8 cellular contexts compared by ENCODE assay signal in genomic region chr1:10510520-10511493, GRCh38. TPM values are rescaled to one million over a fixed set of nuclear protein-coding genes. Genes with fewer than 3 reads are reported as not detected.
DNase-seq lines count a peak whose midpoint lies in the region; ATAC-seq, FAIRE-seq and TF ChIP-seq lines count a peak whose summit lies in the region.

No MANE protein-coding gene starts in this region.

- TF ChIP-seq POLR2A in A549 (IDR thresholded peaks at IDR 0.05; ENCODE audit: low read length) = no peak

- WGBS in A549 (ENCODE audit: missing lambda C conversion rate) = 14% methylated on average over 12 of the region's 12 CpGs

- peak overlapping the region; percentile 83 for H3K4me2 ChIP-seq in A549

- TF ChIP-seq EP300 in A549 (IDR thresholded peaks at IDR 0.05) = no peak

- no peaks in the 10 kb centered on the region for H3K9me3 ChIP-seq in A549

- POLR2A ChIA-PET in A549 (lab: Yijun Ruan, JAX) = no interaction called here

- TF ChIP-seq CTCF in A549 (IDR thresholded peaks at IDR 0.05) = no peak

- TF ChIP-seq RAD21 in A549 (conservative IDR thresholded peaks at IDR 0.05 in 1 of 2, IDR thresholded peaks at IDR 0.05 in 1 of 2) = no peak

- ATAC-seq in A549 (peak; percentile 73 to 81), GM18858 (IDR thresholded peaks at IDR 0.05; ENCODE audit: unreplicated experiment) (peak; percentile 79), HG03097 (IDR thresholded peaks at IDR 0.05; ENCODE audit: low FRiP score, unreplicated experiment) (peak; percentile 69)

- FAIRE-seq in A549 (lab: Jason Lieb, UNC) = no peak
- no peak for FAIRE-seq in frontal cortex (lab: Jason Lieb, UNC)

- CTCF ChIA-PET in A549 (lab: Yijun Ruan, JAX) = interaction anchor here (0.5 to 1.6 kb wide), 7 partner anchors 53 to 485 kb away, joined by 3 to 4 read pairs (median 3); no protein-coding TSS in a partner anchor

- peak overlapping the region in 1 of 2 experiments; percentile 58; a peak in 3 of 6 replicates for H3K27ac ChIP-seq in A549

- peaks cover 40% of the 10 kb centered on the region for H3K4me1 ChIP-seq in A549

- DNase-seq in A549 (ENCODE audit: low read depth in 1 of 2, low spot score in 1 of 2) = peak; percentile 32 to 50
- peak; percentile 83 for DNase-seq in SIG-M5 treated with dmso at 0.1 percent for 504 hours (lab: John Stamatoyannopoulos, UW; ENCODE audit: unreplicated experiment)
- peak; percentile 71 for DNase-seq in activated gamma-delta T cell treated with anti-CD3 and anti-CD28 coated beads, Interleukin-2, amount 50 U/mL, for 16 hours (ENCODE audit: low read depth)
- DNase-seq in kidney glomerular epithelial cell (lab: John Stamatoyannopoulos, UW) = peak; percentile 82
- peak; percentile 72 to 79 for DNase-seq in stimulated activated CD8-positive, alpha-beta memory T cell treated with anti-CD3 and anti-CD28 coated beads, Interleukin-15, amount 100 ng/mL, for 48 hours (ENCODE audit: low read depth in 2 of 2)
- no peak for DNase-seq in frontal cortex (ENCODE audit: low spot score in 2 of 2)

- H3K4me3 ChIP-seq in A549 = no peak overlapping the region

TF ChIP-seq in A549, 52 proteins besides CTCF, POLR2A, EP300 and RAD21:
- TF ChIP-seq EHMT2 (IDR thresholded peaks at IDR 0.05; ENCODE audit: low read depth) (no peak), MAX (IDR thresholded peaks at IDR 0.05) (0 out of 2 replicates have a peak, but pooled peaks have one; percentile 22), CEBPB (IDR thresholded peaks at IDR 0.05) (0 out of 4 replicates have a peak, but pooled peaks of 1 of the 2 experiments have one; percentile 16), PHF8 (IDR thresholded peaks at IDR 0.05; ENCODE audit: borderline replicate concordance, low read depth) (no peak), SMC3 (IDR thresholded peaks at IDR 0.05) (no peak), ZNF302 (CRISPR knock-in tag; IDR thresholded peaks at IDR 0.05) (no peak), RNF2 (IDR thresholded peaks at IDR 0.05; ENCODE audit: borderline replicate concordance, low read depth) (no peak), FOSL2 (IDR thresholded peaks at IDR 0.05) (peak; percentile 46; the same call in 1 of the 2 replicates), FOSL2 (CRISPR knock-in tag; IDR thresholded peaks at IDR 0.05) (peak; percentile 81)
- TF ChIP-seq, protein P1, sequence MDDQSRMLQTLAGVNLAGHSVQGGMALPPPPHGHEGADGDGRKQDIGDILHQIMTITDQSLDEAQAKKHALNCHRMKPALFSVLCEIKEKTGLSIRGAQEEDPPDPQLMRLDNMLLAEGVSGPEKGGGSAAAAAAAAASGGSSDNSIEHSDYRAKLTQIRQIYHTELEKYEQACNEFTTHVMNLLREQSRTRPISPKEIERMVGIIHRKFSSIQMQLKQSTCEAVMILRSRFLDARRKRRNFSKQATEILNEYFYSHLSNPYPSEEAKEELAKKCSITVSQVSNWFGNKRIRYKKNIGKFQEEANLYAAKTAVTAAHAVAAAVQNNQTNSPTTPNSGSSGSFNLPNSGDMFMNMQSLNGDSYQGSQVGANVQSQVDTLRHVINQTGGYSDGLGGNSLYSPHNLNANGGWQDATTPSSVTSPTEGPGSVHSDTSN (IDR thresholded peaks at IDR 0.05) = no peak

RNA-seq across cellular contexts. Expression of gene PEX14, which starts 36.1 kb away (rescaled TPM):
- polyA plus RNA-seq in A549 (2011; rRNA removed) (4.2 and 7.7 TPM in 2 replicates), A549 (2017; fragmentation: RNase III; extraction: RNeasy Plus Mini Kit Qiagen cat#74134 plus additional on column Dnase treatment) (12.5 to 15.0 TPM (median 13.5 TPM) in 3 replicates)
- polyA plus RNA-seq in A549 (2012; cell fraction: cytosol; rRNA removed) = 16.5 and 17.6 TPM in 2 replicates
- 22.5 and 28.6 TPM in 2 replicates for polyA plus RNA-seq in A549 (2012; cell fraction: nucleus; rRNA removed)
- 5.5 and 5.6 TPM in 2 replicates for polyA minus RNA-seq in A549 (2011; rRNA and poly(A)+ RNA removed)
- 6.1 TPM for total RNA-seq in frontal cortex

RNA-seq across cellular contexts. Expression of gene DFFA, which starts 38.5 kb away (rescaled TPM):
- polyA plus RNA-seq in A549 (2011; rRNA removed) (28.5 and 30.0 TPM in 2 replicates), A549 (2017; fragmentation: RNase III; extraction: RNeasy Plus Mini Kit Qiagen cat#74134 plus additional on column Dnase treatment) (28.2 to 31.7 TPM (median 30.1 TPM) in 3 replicates)
- 21.8 and 21.9 TPM in 2 replicates for polyA plus RNA-seq in A549 (2012; cell fraction: cytosol; rRNA removed)
- polyA plus RNA-seq in A549 (2012; cell fraction: nucleus; rRNA removed) = 11.4 and 13.4 TPM in 2 replicates
- polyA minus RNA-seq in A549 (2011; rRNA and poly(A)+ RNA removed) = 24.1 and 29.3 TPM in 2 replicates
- 29.8 TPM for total RNA-seq in frontal cortex

Comparison
In these comparisons a context has a peak if more than half of its experiments do, and no peak if none do; other contexts are left out.
1. DNase-seq: peak in A549 (2 of 2), SIG-M5 treated with dmso at 0.1 percent for 504 hours (single experiment), activated gamma-delta T cell treated with anti-CD3 and anti-CD28 coated beads, Interleukin-2, amount 50 U/mL, for 16 hours (single experiment), kidney glomerular epithelial cell (single experiment) and stimulated activated CD8-positive, alpha-beta memory T cell treated with anti-CD3 and anti-CD28 coated beads, Interleukin-15, amount 100 ng/mL, for 48 hours (2 of 2); none in frontal cortex (0 of 2).
2. Peak in every context shown above with its lines, with median percentiles within 50 percentile points of each other: ATAC-seq.